ENCODE assay signal across 19 cellular contexts in genomic region chr17:37300683-37301082, GRCh38.
DNase-seq lines count a peak whose midpoint lies in the region; ATAC-seq, FAIRE-seq and TF ChIP-seq lines count a peak whose summit lies in the region.
"Had no signal": no experiment of that assay in that cellular context is flagged by ENCODE, and none has a peak within 500 bp of the region (broad histone marks: within the 10 kb centered on the region; RNA-seq: fewer than 3 reads in every experiment).

No MANE protein-coding gene starts in this region.

- no peak for TF ChIP-seq POLR2A in breast epithelium (IDR thresholded peaks at IDR 0.05)
- TF ChIP-seq POLR2A in gastrocnemius medialis (IDR thresholded peaks at IDR 0.05): no peak
- TF ChIP-seq POLR2A in lower leg skin (IDR thresholded peaks at IDR 0.05): no peak
- TF ChIP-seq POLR2A in tibial nerve (IDR thresholded peaks at IDR 0.05): no peak

- H3K36me3 ChIP-seq in breast epithelium (no peaks in the 10 kb centered on the region), right atrium auricular region (no peaks in the 10 kb centered on the region), gastrocnemius medialis (no peaks in the 10 kb centered on the region), tibial nerve (peaks cover 0 to 10% (median 0%) of the 10 kb centered on the region in 3 donors)

- in situ Hi-C loops in gastrocnemius medialis (cut with MboI; ENCODE audit: low sequenced_read_pairs in 4 of 4): no loop called here

- no peak for FAIRE-seq in HTR-8/SVneo (lab: Jason Lieb, UNC)
- FAIRE-seq: G401.6, GM19239, RCC 7860 had no signal

- intact Hi-C loops in breast epithelium (cut with DNase I; ENCODE audit: low total_unique reads) (no loop called here), gastrocnemius medialis (cut with DNase I; ENCODE audit: low total_unique reads) (loop anchor here (1.0 to 2.0 kb wide), 2 partner anchors 26 to 59 kb away; no protein-coding TSS in a partner anchor), lower leg skin (cut with DNase I; ENCODE audit: low total_unique reads) (no loop called here)

- H3K4me3 ChIP-seq in breast epithelium (no peak overlapping the region), right atrium auricular region (no peak overlapping the region), gastrocnemius medialis (peak overlapping the region; percentile 40 to 51 (median 44)), lower leg skin (ENCODE audit: low read depth, poor library complexity, severe bottlenecking) (no peak overlapping the region), tibial nerve (no peak overlapping the region)

- peak; percentile 78 to 82 for ATAC-seq in gastrocnemius medialis
- ATAC-seq: activated CD4-positive, alpha-beta T cell treated with anti-CD3 and anti-CD28 coated beads for 36 hours had no signal

- H3K9me3 ChIP-seq in breast epithelium: no peaks in the 10 kb centered on the region
- no peaks in the 10 kb centered on the region for H3K9me3 ChIP-seq in right atrium auricular region
- H3K9me3 ChIP-seq in gastrocnemius medialis: no peaks in the 10 kb centered on the region
- H3K9me3 ChIP-seq in tibial nerve: no peaks in the 10 kb centered on the region

- peak overlapping the region; percentile 26 to 34 for H3K27ac ChIP-seq in breast epithelium
- H3K27ac ChIP-seq in right atrium auricular region: peak overlapping the region; percentile 8 to 29
- peak overlapping the region; percentile 79 to 89 (median 88) for H3K27ac ChIP-seq in gastrocnemius medialis
- H3K27ac ChIP-seq in tibial nerve: no peak overlapping the region

- no peaks in the 10 kb centered on the region for H3K4me1 ChIP-seq in breast epithelium
- H3K4me1 ChIP-seq in right atrium auricular region: peaks cover 0 to 26% of the 10 kb centered on the region in 2 donors
- peaks cover 28 to 39% of the 10 kb centered on the region in 2 donors for H3K4me1 ChIP-seq in gastrocnemius medialis
- peaks cover 0 to 28% (median 4%) of the 10 kb centered on the region in 4 donors for H3K4me1 ChIP-seq in tibial nerve

- H3K27me3 ChIP-seq in breast epithelium: no peaks in the 10 kb centered on the region
- no peaks in the 10 kb centered on the region for H3K27me3 ChIP-seq in right atrium auricular region
- no peaks in the 10 kb centered on the region for H3K27me3 ChIP-seq in gastrocnemius medialis
- H3K27me3 ChIP-seq in tibial nerve: no peaks in the 10 kb centered on the region

- TF ChIP-seq CTCF in breast epithelium (IDR thresholded peaks at IDR 0.05): no peak
- TF ChIP-seq CTCF in right atrium auricular region (IDR thresholded peaks at IDR 0.05): no peak
- no peak for TF ChIP-seq CTCF in gastrocnemius medialis (IDR thresholded peaks at IDR 0.05 in 4 of 5, conservative IDR thresholded peaks at IDR 0.05 in 1 of 5)
- TF ChIP-seq CTCF in lower leg skin (IDR thresholded peaks at IDR 0.05): no peak
- TF ChIP-seq CTCF in tibial nerve (IDR thresholded peaks at IDR 0.05): no peak

- WGBS in lower leg skin, 2 donors: 31 to 33% methylated on average over 2 of the region's 2 CpGs
- WGBS in tibial nerve, 2 donors: 55 to 66% methylated on average over 2 of the region's 2 CpGs

- DNase-seq in NCI-H510A (lab: John Stamatoyannopoulos, UW): peak; percentile 18
- DNase-seq in breast epithelium (ENCODE audit: low spot score in 2 of 2): no peak
- DNase-seq in right atrium auricular region (ENCODE audit: low spot score): no peak
- DNase-seq in gastrocnemius medialis: no peak
- no peak for DNase-seq in HTR-8/SVneo (ENCODE audit: insufficient read length, low spot score)
- no peak for DNase-seq in lower leg skin (ENCODE audit: low spot score in 2 of 2)
- DNase-seq in tibial nerve (ENCODE audit: low spot score in 2 of 2): no peak
- DNase-seq: activated CD4-positive, alpha-beta T cell treated with anti-CD3 and anti-CD28 coated beads for 36 hours; activated T-cell treated with anti-CD3 and anti-CD28 coated beads for 4 hours; CD4-positive, alpha-beta T cell; cortex of kidney; NCI-H1092 treated with DMSO at 0.1 percent for 48 hours; retina; stimulated activated CD4-positive, alpha-beta T cell treated with anti-CD3 and anti-CD28 coated beads, Interleukin-4, amount 100 ng/mL, for 4 hours; stimulated activated naive CD4-positive, alpha-beta T cell; T-helper 2 cell had no signal

- TF ChIP-seq EP300 in tibial nerve (IDR thresholded peaks at IDR 0.05): no peak

Comparison
In these comparisons a context has a peak if more than half of its experiments do, and no peak if none do; other contexts are left out.
1. H3K27ac ChIP-seq: peak in breast epithelium (2 of 2), right atrium auricular region (2 of 2) and gastrocnemius medialis (4 of 4); none in tibial nerve (0 of 4).
2. H3K4me3 ChIP-seq: peak in gastrocnemius medialis (4 of 4); none in breast epithelium (0 of 3), right atrium auricular region (0 of 2), lower leg skin (single experiment) and tibial nerve (0 of 4).